Comparison of ENCODE assay signal across 1 cellular context in the genomic region with DNA sequence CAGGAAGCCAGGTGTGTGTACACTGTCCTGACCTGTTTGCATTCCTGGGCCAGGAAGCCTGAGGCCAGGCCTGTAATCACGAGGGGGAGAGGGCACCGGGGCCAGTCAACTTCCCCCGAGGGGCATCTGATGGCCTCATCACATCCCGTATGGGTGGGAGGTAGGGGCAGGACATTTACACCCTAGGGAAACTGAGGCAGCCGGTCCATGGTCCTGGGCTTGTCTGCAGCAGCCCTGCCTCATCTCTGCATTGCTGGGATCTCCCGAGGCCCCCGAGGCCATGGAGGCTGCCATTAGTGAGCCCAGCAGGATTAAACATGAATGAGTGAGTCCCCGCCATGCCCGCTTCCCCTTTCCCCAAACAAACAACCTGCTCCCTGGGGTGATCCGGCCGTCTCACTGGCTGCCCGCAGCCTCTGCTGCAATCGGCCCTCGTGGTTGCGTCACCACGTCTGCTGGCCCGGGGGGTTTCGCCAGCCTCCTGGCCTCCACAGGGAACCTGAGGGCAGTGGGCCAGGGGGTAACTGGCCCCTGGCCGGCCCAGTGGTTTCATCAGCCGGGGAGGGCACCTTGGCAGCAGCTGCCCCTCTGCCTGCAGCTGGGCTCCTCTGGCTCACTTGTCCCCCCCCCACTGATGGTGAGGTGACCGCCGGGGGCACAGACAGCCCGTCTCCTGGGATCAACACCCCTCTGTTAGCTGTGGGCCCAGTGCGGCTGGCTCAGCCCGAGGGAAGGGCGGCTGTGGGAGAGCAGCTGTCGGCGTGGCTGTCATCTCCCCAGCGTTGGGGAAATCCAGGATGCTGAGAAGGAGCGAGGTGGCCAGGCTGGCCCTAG.
A peak's percentile ranks its signal among the peaks of the same experiment; 100 is the strongest.
TF ChIP-seq lines count a peak whose summit lies in the region.

No MANE protein-coding gene starts in this region.

TF ChIP-seq in HepG2, 621 proteins besides CTCF, POLR2A, EP300 and RAD21 (continued from another document and continues in another):
- TF ChIP-seq, protein P1, sequence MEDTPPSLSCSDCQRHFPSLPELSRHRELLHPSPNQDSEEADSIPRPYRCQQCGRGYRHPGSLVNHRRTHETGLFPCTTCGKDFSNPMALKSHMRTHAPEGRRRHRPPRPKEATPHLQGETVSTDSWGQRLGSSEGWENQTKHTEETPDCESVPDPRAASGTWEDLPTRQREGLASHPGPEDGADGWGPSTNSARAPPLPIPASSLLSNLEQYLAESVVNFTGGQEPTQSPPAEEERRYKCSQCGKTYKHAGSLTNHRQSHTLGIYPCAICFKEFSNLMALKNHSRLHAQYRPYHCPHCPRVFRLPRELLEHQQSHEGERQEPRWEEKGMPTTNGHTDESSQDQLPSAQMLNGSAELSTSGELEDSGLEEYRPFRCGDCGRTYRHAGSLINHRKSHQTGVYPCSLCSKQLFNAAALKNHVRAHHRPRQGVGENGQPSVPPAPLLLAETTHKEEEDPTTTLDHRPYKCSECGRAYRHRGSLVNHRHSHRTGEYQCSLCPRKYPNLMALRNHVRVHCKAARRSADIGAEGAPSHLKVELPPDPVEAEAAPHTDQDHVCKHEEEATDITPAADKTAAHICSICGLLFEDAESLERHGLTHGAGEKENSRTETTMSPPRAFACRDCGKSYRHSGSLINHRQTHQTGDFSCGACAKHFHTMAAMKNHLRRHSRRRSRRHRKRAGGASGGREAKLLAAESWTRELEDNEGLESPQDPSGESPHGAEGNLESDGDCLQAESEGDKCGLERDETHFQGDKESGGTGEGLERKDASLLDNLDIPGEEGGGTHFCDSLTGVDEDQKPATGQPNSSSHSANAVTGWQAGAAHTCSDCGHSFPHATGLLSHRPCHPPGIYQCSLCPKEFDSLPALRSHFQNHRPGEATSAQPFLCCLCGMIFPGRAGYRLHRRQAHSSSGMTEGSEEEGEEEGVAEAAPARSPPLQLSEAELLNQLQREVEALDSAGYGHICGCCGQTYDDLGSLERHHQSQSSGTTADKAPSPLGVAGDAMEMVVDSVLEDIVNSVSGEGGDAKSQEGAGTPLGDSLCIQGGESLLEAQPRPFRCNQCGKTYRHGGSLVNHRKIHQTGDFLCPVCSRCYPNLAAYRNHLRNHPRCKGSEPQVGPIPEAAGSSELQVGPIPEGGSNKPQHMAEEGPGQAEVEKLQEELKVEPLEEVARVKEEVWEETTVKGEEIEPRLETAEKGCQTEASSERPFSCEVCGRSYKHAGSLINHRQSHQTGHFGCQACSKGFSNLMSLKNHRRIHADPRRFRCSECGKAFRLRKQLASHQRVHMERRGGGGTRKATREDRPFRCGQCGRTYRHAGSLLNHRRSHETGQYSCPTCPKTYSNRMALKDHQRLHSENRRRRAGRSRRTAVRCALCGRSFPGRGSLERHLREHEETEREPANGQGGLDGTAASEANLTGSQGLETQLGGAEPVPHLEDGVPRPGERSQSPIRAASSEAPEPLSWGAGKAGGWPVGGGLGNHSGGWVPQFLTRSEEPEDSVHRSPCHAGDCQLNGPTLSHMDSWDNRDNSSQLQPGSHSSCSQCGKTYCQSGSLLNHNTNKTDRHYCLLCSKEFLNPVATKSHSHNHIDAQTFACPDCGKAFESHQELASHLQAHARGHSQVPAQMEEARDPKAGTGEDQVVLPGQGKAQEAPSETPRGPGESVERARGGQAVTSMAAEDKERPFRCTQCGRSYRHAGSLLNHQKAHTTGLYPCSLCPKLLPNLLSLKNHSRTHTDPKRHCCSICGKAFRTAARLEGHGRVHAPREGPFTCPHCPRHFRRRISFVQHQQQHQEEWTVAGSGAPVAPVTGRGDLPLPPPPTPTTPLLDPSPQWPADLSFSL (CRISPR knock-in tag; IDR thresholded peaks at IDR 0.05): no peak; the same call in 1 of the 2 replicates
- TF ChIP-seq BHLHE40 (IDR thresholded peaks at IDR 0.05; ENCODE audit: low read length) (no peak), TEAD3 (CRISPR knock-in tag; optimal IDR thresholded peaks at IDR 0.05; ENCODE audit: borderline replicate concordance) (peak; percentile 98), XRCC5 (optimal IDR thresholded peaks at IDR 0.05; ENCODE audit: low read length) (no peak), TBX2 (CRISPR knock-in tag; IDR thresholded peaks at IDR 0.05; ENCODE audit: borderline replicate concordance) (peak; percentile 98), ZNF329 (CRISPR knock-in tag; IDR thresholded peaks at IDR 0.05; ENCODE audit: low read depth) (peak; percentile 18; the same call in 1 of the 2 replicates), AFF4 (CRISPR knock-in tag; IDR thresholded peaks at IDR 0.05) (no peak), CCDC6 (CRISPR knock-in tag; IDR thresholded peaks at IDR 0.05) (no peak), RORA (CRISPR knock-in tag; IDR thresholded peaks at IDR 0.05) (no peak), STAG1 (CRISPR knock-in tag; IDR thresholded peaks at IDR 0.05) (no peak; the same call in 1 of the 2 replicates), TP53 (CRISPR knock-in tag; conservative IDR thresholded peaks at IDR 0.05) (no peak), NR2F1 (CRISPR knock-in tag; IDR thresholded peaks at IDR 0.05) (peak in 1 of 2 experiments; percentile 86; a peak in 3 of 4 replicates), MAZ (IDR thresholded peaks at IDR 0.05; ENCODE audit: borderline replicate concordance, low read depth, low read length) (peak; percentile 38; the same call in 1 of the 2 replicates), MAZ (CRISPR knock-in tag; IDR thresholded peaks at IDR 0.05; ENCODE audit: low read depth) (peak; percentile 99), ZNF839 (CRISPR knock-in tag; IDR thresholded peaks at IDR 0.05; ENCODE audit: borderline replicate concordance) (no peak), ZFP41 (CRISPR knock-in tag; IDR thresholded peaks at IDR 0.05; ENCODE audit: borderline replicate concordance) (no peak), PHF5A (CRISPR knock-in tag; IDR thresholded peaks at IDR 0.05; ENCODE audit: low read depth, unreplicated experiment) (peak; percentile 51), ZNF761 (CRISPR knock-in tag; conservative IDR thresholded peaks at IDR 0.05) (peak; percentile 65; the same call in 1 of the 2 replicates), ZNF703 (CRISPR knock-in tag; IDR thresholded peaks at IDR 0.05; ENCODE audit: borderline replicate concordance) (peak; percentile 64; the same call in 1 of the 2 replicates), ZNF674 (CRISPR knock-in tag; IDR thresholded peaks at IDR 0.05; ENCODE audit: low read depth) (0 out of 2 replicates have a peak, but pooled peaks have one; percentile 58), IKZF4 (CRISPR knock-in tag; IDR thresholded peaks at IDR 0.05; ENCODE audit: borderline replicate concordance, low read depth, not compliant biosample characterization) (no peak), PITX1 (CRISPR knock-in tag; IDR thresholded peaks at IDR 0.05) (peak; percentile 94), ZNF292 (CRISPR knock-in tag; IDR thresholded peaks at IDR 0.05; ENCODE audit: borderline replicate concordance, low read depth) (no peak; the same call in none of the 2 replicates), MAFF (IDR thresholded peaks at IDR 0.05; ENCODE audit: low read depth, low read length) (no peak), ZFAT (CRISPR knock-in tag; conservative IDR thresholded peaks at IDR 0.05) (no peak), TMF1 (CRISPR knock-in tag; IDR thresholded peaks at IDR 0.05; ENCODE audit: low read depth) (peak; percentile 95), ATF2 (CRISPR knock-in tag; IDR thresholded peaks at IDR 0.05) (peak; percentile 90), ZNF780A (CRISPR knock-in tag; IDR thresholded peaks at IDR 0.05) (no peak), ZNF276 (CRISPR knock-in tag; IDR thresholded peaks at IDR 0.05; ENCODE audit: low read depth) (no peak; the same call in 1 of the 2 replicates), ZNF564 (CRISPR knock-in tag; IDR thresholded peaks at IDR 0.05) (no peak), CERS6 (CRISPR knock-in tag; IDR thresholded peaks at IDR 0.05) (no peak), SAP130 (CRISPR knock-in tag; IDR thresholded peaks at IDR 0.05; ENCODE audit: low read depth) (peak; percentile 97)
- TF ChIP-seq, protein P2, sequence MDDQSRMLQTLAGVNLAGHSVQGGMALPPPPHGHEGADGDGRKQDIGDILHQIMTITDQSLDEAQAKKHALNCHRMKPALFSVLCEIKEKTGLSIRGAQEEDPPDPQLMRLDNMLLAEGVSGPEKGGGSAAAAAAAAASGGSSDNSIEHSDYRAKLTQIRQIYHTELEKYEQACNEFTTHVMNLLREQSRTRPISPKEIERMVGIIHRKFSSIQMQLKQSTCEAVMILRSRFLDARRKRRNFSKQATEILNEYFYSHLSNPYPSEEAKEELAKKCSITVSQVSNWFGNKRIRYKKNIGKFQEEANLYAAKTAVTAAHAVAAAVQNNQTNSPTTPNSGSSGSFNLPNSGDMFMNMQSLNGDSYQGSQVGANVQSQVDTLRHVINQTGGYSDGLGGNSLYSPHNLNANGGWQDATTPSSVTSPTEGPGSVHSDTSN (CRISPR knock-in tag; IDR thresholded peaks at IDR 0.05; ENCODE audit: borderline replicate concordance): no peak
- TF ChIP-seq, protein P3, sequence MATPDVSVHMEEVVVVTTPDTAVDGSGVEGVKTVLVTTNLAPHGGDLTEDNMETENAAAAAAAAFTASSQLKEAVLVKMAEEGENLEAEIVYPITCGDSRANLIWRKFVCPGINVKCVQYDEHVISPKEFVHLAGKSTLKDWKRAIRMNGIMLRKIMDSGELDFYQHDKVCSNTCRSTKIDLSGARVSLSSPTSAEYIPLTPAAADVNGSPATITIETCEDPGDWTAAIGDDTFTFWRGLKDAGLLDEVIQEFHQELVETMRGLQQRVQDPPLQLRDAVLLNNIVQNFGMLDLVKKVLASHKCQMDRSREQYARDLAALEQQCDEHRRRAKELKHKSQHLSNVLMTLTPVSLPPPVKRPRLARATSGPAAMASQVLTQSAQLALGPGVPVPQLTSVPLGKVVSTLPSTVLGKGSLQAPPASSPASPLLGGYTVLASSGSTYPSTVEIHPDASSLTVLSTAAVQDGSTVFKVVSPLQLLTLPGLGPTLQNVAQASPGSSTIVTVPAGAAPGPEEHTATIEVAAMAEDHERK (CRISPR knock-in tag; IDR thresholded peaks at IDR 0.05; ENCODE audit: low read depth): 0 out of 2 replicates have a peak, but pooled peaks have one; percentile 17
- TF ChIP-seq, protein P4, sequence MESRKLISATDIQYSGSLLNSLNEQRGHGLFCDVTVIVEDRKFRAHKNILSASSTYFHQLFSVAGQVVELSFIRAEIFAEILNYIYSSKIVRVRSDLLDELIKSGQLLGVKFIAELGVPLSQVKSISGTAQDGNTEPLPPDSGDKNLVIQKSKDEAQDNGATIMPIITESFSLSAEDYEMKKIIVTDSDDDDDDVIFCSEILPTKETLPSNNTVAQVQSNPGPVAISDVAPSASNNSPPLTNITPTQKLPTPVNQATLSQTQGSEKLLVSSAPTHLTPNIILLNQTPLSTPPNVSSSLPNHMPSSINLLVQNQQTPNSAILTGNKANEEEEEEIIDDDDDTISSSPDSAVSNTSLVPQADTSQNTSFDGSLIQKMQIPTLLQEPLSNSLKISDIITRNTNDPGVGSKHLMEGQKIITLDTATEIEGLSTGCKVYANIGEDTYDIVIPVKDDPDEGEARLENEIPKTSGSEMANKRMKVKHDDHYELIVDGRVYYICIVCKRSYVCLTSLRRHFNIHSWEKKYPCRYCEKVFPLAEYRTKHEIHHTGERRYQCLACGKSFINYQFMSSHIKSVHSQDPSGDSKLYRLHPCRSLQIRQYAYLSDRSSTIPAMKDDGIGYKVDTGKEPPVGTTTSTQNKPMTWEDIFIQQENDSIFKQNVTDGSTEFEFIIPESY (CRISPR knock-in tag; IDR thresholded peaks at IDR 0.05): peak; percentile 29; the same call in 1 of the 2 replicates
